8 cellular contexts compared by ENCODE assay signal in the genomic region with DNA sequence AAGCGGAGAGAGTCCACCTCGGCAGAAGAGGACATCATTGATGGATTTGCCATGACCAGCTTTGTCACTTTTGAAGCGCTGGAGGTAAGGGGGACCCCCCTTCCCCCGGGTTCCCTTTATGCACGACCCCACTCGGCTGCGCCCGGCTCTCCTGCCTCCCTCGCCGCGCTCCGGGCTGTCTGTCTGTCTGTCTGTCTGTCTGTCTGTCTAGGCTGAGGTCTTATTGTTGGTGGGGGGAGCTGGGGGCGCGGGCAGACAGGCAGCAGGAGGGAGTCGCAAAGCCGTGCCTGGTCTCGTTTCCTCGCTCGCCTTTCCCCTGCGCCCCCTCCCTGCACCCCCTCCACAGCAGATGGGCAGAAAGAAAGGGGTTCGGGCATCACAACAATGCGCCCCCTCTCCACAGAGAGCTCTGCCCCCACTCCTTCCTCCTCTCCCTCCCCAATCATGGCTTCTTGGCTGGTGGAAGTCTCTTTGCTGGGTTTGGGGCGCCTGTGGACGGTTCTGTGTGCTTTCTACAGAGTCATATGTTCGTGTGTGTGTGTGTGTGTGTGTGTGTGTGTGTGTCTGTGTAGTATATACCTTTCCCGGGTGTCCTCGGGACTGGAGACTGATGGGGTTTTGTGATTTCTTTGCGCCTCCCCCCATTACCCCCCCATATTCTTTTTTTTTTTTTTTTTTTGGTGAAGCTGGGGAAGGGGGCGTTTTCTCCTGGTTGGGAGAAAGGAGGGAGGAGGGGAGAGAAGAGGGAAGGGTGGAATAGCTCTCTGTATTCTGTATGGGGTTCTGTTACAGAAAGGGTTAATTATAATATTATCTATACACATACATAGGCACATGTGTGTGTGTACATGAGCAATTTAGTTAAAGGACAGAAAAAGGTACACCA. TPM values are rescaled to one million over a fixed set of nuclear protein-coding genes. Genes with fewer than 3 reads are reported as not detected.
DNase-seq lines count a peak whose midpoint lies in the region; ATAC-seq and TF ChIP-seq lines count a peak whose summit lies in the region.

No MANE protein-coding gene starts in this region.

- no peak for DNase-seq in AG04449 (ENCODE audit: low read depth, low spot score)
- peak; percentile 36 for DNase-seq in GM13976 (ENCODE audit: low spot score)
- peak; percentile 38 for DNase-seq in astrocyte of the hippocampus (ENCODE audit: low read depth, low spot score)
- DNase-seq in mucosa of descending colon, result peak in 1 of 3 donors; percentile 40
- DNase-seq in KG1 (lab: John Stamatoyannopoulos, UW), result no peak
- DNase-seq in SK-N-DZ (ENCODE audit: low spot score), result no peak
- no peak for DNase-seq in PC-3

- H3K4me2 ChIP-seq in PC-3 (ENCODE audit: low read length), result no peak overlapping the region

- intact Hi-C loops in mucosa of descending colon (cut with DNase I, micrococcal nuclease), result no loop called here
- intact Hi-C loops in PC-3 (cut with micrococcal nuclease), result no loop called here

- peaks cover 20% of the 10 kb centered on the region for H3K4me1 ChIP-seq in mucosa of descending colon (ENCODE audit: low read depth)
- no peaks in the 10 kb centered on the region; the same call in 1 of the 2 replicates for H3K4me1 ChIP-seq in PC-3 (ENCODE audit: insufficient read depth, low read length)

- no peaks in the 10 kb centered on the region for H3K9me3 ChIP-seq in mucosa of descending colon
- no peaks in the 10 kb centered on the region for H3K9me3 ChIP-seq in PC-3 (ENCODE audit: low read length)

- CTCF ChIA-PET in AG04449 (lab: Yijun Ruan, JAX), result interaction anchor here (1.2 to 1.8 kb wide), 2 partner anchors 34 to 332 kb away, joined by 3 to 5 read pairs; no protein-coding TSS in a partner anchor
- CTCF ChIA-PET in PC-3 (lab: Charles Lee), result no interaction called here

- H2AFZ ChIP-seq in PC-3 (ENCODE audit: low read length), result no peak overlapping the region

- H3K4me3 ChIP-seq in AG04449 (ENCODE audit: low read depth, low read length), result peak overlapping the region; percentile 82
- peak overlapping the region; percentile 7 for H3K4me3 ChIP-seq in mucosa of descending colon
- no peak overlapping the region for H3K4me3 ChIP-seq in PC-3 (ENCODE audit: low read length)

- H3K27me3 ChIP-seq in PC-3 (ENCODE audit: low read length), result peaks cover 48% of the 10 kb centered on the region

- TF ChIP-seq CTCF in AG04449 (IDR thresholded peaks at IDR 0.05; ENCODE audit: insufficient read depth, low read length, missing control alignments), result no peak
- TF ChIP-seq CTCF in GM13976 (IDR thresholded peaks at IDR 0.05; ENCODE audit: borderline replicate concordance, control extremely low read depth, extremely low read depth, insufficient read depth, missing control alignments), result no peak
- no peak for TF ChIP-seq CTCF in mucosa of descending colon (IDR thresholded peaks at IDR 0.05)
- TF ChIP-seq CTCF in PC-3 (conservative IDR thresholded peaks at IDR 0.05; ENCODE audit: low read depth, low read length), result no peak

- no peaks in the 10 kb centered on the region for H4K20me1 ChIP-seq in PC-3 (ENCODE audit: low read length)

- in situ Hi-C loops in GM13976 (cut with MboI; ENCODE audit: low sequenced_read_pairs, unreplicated experiment), result no loop called here

- BruUV-seq in PC-3 (replicated peaks; lab: Mats Ljungman, UMichigan), result no TSS peak

- H3K36me3 ChIP-seq in mucosa of descending colon (ENCODE audit: low read depth), result no peaks in the 10 kb centered on the region
- no peaks in the 10 kb centered on the region for H3K36me3 ChIP-seq in PC-3 (ENCODE audit: low read depth, low read length)

- H3K79me2 ChIP-seq in PC-3 (ENCODE audit: low read length), result no peaks in the 10 kb centered on the region

- H3F3A ChIP-seq in PC-3 (ENCODE audit: low read length, unreplicated experiment), result no peaks in the 10 kb centered on the region

- H3K9ac ChIP-seq in PC-3 (ENCODE audit: low read length), result no peak overlapping the region

- H3K27ac ChIP-seq in PC-3 (ENCODE audit: low read length), result no peak overlapping the region

- ATAC-seq in mucosa of descending colon (no peak), PC-3 (no peak), GM21526 (IDR thresholded peaks at IDR 0.05; ENCODE audit: low FRiP score, unreplicated experiment) (no peak)

- H3K9me2 ChIP-seq in PC-3 (replicated peaks; ENCODE audit: low read length), result no peaks in the 10 kb centered on the region

- POLR2A ChIA-PET in AG04449 (lab: Yijun Ruan, JAX), result interaction anchor here (0.6 to 0.7 kb wide), 3 partner anchors 178 to 674 kb away, joined by 3 to 4 read pairs (median 4); no protein-coding TSS in a partner anchor
- POLR2A ChIA-PET in PC-3 (lab: Charles Lee; ENCODE audit: unreplicated experiment), result no interaction called here

RNA-seq across cellular contexts. Expression of a gene that starts 1.8 kb away (rescaled TPM):
- total RNA-seq in mucosa of descending colon, result 10 to 100 TPM; 31.2 to 67.6 (median 36.5) TPM
- 18.5 and 24.5 TPM in 2 replicates for polyA plus RNA-seq in SK-N-DZ (2014; cell fraction: cytosol; rRNA removed)
- 35.4 and 79.3 TPM in 2 replicates for polyA plus RNA-seq in SK-N-DZ (2014; cell fraction: nucleus; rRNA removed)
- not detected in 2 replicates for total RNA-seq in PC-3 (2014; rRNA removed)

Comparison
In these comparisons a context has a peak if more than half of its experiments do, and no peak if none do; other contexts are left out.
1. DNase-seq: peak in GM13976 (single experiment) and astrocyte of the hippocampus (single experiment); none in AG04449 (single experiment), KG1 (single experiment), SK-N-DZ (single experiment) and PC-3 (single experiment).
2. RNA of a gene that starts 1.8 kb away (total RNA-seq): 31.2 to 67.6 TPM in mucosa of descending colon; not detected in PC-3; every median in the first group is over 10 times any median in the second.